1 cellular context compared by ENCODE assay signal in the genomic region with DNA sequence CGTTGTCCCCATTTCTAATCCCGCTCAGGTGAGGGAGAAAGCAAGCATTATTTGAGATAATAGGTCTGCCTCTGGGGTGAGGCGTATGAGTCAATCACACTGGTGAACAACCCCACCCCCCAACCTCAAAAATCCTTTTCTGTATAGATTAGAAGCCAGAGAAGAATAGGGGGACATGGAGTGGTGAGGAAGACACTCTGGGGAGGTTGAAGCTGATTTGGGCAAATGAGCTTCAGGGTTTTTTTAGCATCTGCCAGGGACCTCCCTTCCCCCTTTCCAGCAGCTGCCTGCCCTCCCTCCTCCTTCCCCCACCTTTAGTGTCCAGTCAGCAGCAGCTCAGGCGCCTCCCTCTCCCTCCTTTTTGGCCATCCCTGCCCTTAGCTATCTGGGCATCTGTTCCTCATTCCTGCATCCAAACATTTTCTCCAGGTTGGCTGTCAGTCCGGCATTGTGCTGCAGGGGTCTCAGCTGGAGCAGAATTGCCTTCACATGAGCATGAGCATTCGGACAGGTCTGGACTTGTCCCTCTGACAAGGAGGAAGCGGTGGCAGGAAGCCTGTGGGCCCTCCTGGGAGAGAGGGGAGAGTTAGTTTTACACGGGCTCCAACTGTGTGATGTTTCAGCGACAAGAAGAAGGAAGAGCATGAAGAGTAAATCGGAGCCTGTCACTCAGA.
TF ChIP-seq lines count a peak whose summit lies in the region.

No MANE protein-coding gene starts in this region.

TF ChIP-seq in HEK293, 187 proteins besides CTCF, POLR2A, EP300 and RAD21 (continued from another document):
- TF ChIP-seq ZNF660 (tag by site-specific recombination; IDR thresholded peaks at IDR 0.05): no peak; the same call in 1 of the 2 replicates
- TF ChIP-seq ZSCAN4 (tag by site-specific recombination; IDR thresholded peaks at IDR 0.05): no peak
- no peak for TF ChIP-seq ZNF311 (tag by site-specific recombination; IDR thresholded peaks at IDR 0.05; ENCODE audit: borderline replicate concordance)
- no peak for TF ChIP-seq RBAK (tag by site-specific recombination; IDR thresholded peaks at IDR 0.05)
- peak; percentile 70; the same call in 1 of the 2 replicates for TF ChIP-seq ZXDB (tag by site-specific recombination; IDR thresholded peaks at IDR 0.05)
- TF ChIP-seq ZNF544 (tag by site-specific recombination; IDR thresholded peaks at IDR 0.05): no peak
- no peak for TF ChIP-seq ZNF266 (tag by site-specific recombination; IDR thresholded peaks at IDR 0.05; ENCODE audit: low read depth)
- peak; percentile 47; the same call in 1 of the 2 replicates for TF ChIP-seq SCRT2 (tag by site-specific recombination; IDR thresholded peaks at IDR 0.05)
- no peak for TF ChIP-seq SCRT1 (tag by site-specific recombination; IDR thresholded peaks at IDR 0.05; ENCODE audit: borderline replicate concordance)
- TF ChIP-seq SETDB1 (IDR thresholded peaks at IDR 0.05; ENCODE audit: insufficient read length, low read length): no peak
- TF ChIP-seq ZNF112 (tag by site-specific recombination; IDR thresholded peaks at IDR 0.05): no peak
- no peak for TF ChIP-seq ZNF777 (tag by site-specific recombination; IDR thresholded peaks at IDR 0.05; ENCODE audit: borderline replicate concordance)
- TF ChIP-seq KLF9 (tag by site-specific recombination; IDR thresholded peaks at IDR 0.05; ENCODE audit: low read depth): peak; percentile 26; the same call in 1 of the 2 replicates
- TF ChIP-seq MZF1 (tag by site-specific recombination; IDR thresholded peaks at IDR 0.05; ENCODE audit: borderline replicate concordance): no peak
- TF ChIP-seq PRDM1 (tag by site-specific recombination; IDR thresholded peaks at IDR 0.05): no peak
- TF ChIP-seq ZNF580 (tag by site-specific recombination; IDR thresholded peaks at IDR 0.05): no peak
- TF ChIP-seq ZNF366 (tag by site-specific recombination; conservative IDR thresholded peaks at IDR 0.05): peak; percentile 73
- TF ChIP-seq ZNF404 (tag by site-specific recombination; IDR thresholded peaks at IDR 0.05): no peak
- TF ChIP-seq GLI2 (tag by site-specific recombination; IDR thresholded peaks at IDR 0.05; ENCODE audit: borderline replicate concordance, low read depth): no peak
- TF ChIP-seq ZNF530 (tag by site-specific recombination; IDR thresholded peaks at IDR 0.05; ENCODE audit: low read depth): no peak
- no peak for TF ChIP-seq ZNF138 (tag by site-specific recombination; IDR thresholded peaks at IDR 0.05; ENCODE audit: borderline replicate concordance)
- no peak for TF ChIP-seq ZNF585B (tag by site-specific recombination; IDR thresholded peaks at IDR 0.05)
- TF ChIP-seq ZNF521 (tag by site-specific recombination; IDR thresholded peaks at IDR 0.05): no peak
- TF ChIP-seq SALL2 (tag by site-specific recombination; IDR thresholded peaks at IDR 0.05; ENCODE audit: borderline replicate concordance): no peak
- 0 out of 2 replicates have a peak, but pooled peaks have one; percentile 11 for TF ChIP-seq KLF17 (tag by site-specific recombination; IDR thresholded peaks at IDR 0.05)
- TF ChIP-seq MYNN (tag by site-specific recombination; IDR thresholded peaks at IDR 0.05; ENCODE audit: borderline replicate concordance): no peak
- TF ChIP-seq ZNF19 (tag by site-specific recombination; IDR thresholded peaks at IDR 0.05; ENCODE audit: low read depth): no peak
- TF ChIP-seq ZNF560 (tag by site-specific recombination; IDR thresholded peaks at IDR 0.05; ENCODE audit: borderline replicate concordance): no peak
- TF ChIP-seq, protein P1, sequence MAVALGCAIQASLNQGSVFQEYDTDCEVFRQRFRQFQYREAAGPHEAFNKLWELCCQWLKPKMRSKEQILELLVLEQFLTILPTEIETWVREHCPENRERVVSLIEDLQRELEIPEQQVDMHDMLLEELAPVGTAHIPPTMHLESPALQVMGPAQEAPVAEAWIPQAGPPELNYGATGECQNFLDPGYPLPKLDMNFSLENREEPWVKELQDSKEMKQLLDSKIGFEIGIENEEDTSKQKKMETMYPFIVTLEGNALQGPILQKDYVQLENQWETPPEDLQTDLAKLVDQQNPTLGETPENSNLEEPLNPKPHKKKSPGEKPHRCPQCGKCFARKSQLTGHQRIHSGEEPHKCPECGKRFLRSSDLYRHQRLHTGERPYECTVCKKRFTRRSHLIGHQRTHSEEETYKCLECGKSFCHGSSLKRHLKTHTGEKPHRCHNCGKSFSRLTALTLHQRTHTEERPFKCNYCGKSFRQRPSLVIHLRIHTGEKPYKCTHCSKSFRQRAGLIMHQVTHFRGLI (tag by site-specific recombination; IDR thresholded peaks at IDR 0.05): no peak
- TF ChIP-seq ZNF677 (tag by site-specific recombination; IDR thresholded peaks at IDR 0.05): no peak
- TF ChIP-seq ZNF571 (tag by site-specific recombination; IDR thresholded peaks at IDR 0.05): no peak
- TF ChIP-seq ZNF157 (tag by site-specific recombination; IDR thresholded peaks at IDR 0.05): no peak
- TF ChIP-seq HOXA7 (CRISPR knock-in tag; IDR thresholded peaks at IDR 0.05; ENCODE audit: borderline replicate concordance): no peak
- no peak for TF ChIP-seq ZNF704 (tag by site-specific recombination; IDR thresholded peaks at IDR 0.05)
- TF ChIP-seq OVOL3 (tag by site-specific recombination; IDR thresholded peaks at IDR 0.05): no peak
- TF ChIP-seq ZNF629 (tag by site-specific recombination; IDR thresholded peaks at IDR 0.05): peak; percentile 65; the same call in 1 of the 2 replicates
